11 cellular contexts compared by ENCODE assay signal in the genomic region with DNA sequence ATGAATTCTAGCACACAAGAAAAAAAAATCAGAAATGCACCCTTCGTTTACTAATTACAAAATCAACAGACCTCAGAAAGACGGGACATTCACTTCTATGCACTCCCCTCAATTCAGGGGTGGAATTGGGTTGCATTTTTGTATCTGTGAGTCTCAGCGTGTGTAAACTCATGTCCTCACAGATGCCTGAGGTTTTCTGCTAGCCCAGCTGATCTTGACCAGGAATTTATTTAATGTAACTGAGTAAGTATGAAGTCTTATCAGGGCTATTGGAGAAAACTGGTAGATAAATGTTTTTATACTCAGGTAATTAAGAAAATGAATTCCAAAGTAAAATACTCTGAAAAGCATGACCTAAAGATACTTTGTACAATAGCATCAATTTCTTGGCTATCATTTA.
DNase-seq lines count a peak whose midpoint lies in the region; ATAC-seq and TF ChIP-seq lines count a peak whose summit lies in the region.
"Had no signal": no experiment of that assay in that cellular context is flagged by ENCODE, and none has a peak within 500 bp of the region (broad histone marks: within the 10 kb centered on the region; RNA-seq: fewer than 3 reads in every experiment).

No MANE protein-coding gene starts in this region.

- DNase-seq in EH (ENCODE audit: low read depth), result peak; percentile 85
- DNase-seq in PC-9, result peak in 1 of 2 experiments; percentile 60
- DNase-seq in CD1c-positive myeloid dendritic cell (ENCODE audit: extremely low spot score), result no peak
- no peak for DNase-seq in dermis blood vessel endothelial cell
- DNase-seq: amygdala, NCI-H2171, posterior cingulate gyrus had no signal

- H3K27me3 Mint-ChIP-seq in dendritic cell treated with granulocyte-macrophage colony-stimulating factor and Interleukin-4, amounts not matched to agents 40 ng/mL and 50 ng/mL, for 4 days, result no peaks in the 10 kb centered on the region

- H3K27me3 ChIP-seq in PC-9 (ENCODE audit: insufficient read depth, low read depth) (no peaks in the 10 kb centered on the region), skeletal muscle satellite cell (ENCODE audit: control insufficient read depth, insufficient read depth, low read length) (no peaks in the 10 kb centered on the region)

- no peak overlapping the region for H2AFZ ChIP-seq in PC-9

- H3K27ac Mint-ChIP-seq in dendritic cell treated with granulocyte-macrophage colony-stimulating factor and Interleukin-4, amounts not matched to agents 40 ng/mL and 50 ng/mL, for 4 days, result no peak overlapping the region

- no TSS peak for BruUV-seq in PC-9 (replicated peaks; lab: Mats Ljungman, UMichigan)

- H3K4me3 Mint-ChIP-seq in dendritic cell treated with granulocyte-macrophage colony-stimulating factor and Interleukin-4, amounts not matched to agents 40 ng/mL and 50 ng/mL, for 4 days, result peak overlapping the region; percentile 40

- H3K9me3 Mint-ChIP-seq in dendritic cell treated with granulocyte-macrophage colony-stimulating factor and Interleukin-4, amounts not matched to agents 40 ng/mL and 50 ng/mL, for 4 days, result no peaks in the 10 kb centered on the region

- no peaks in the 10 kb centered on the region for H3K9me2 ChIP-seq in PC-9 (ENCODE audit: insufficient read depth)

- H4K20me1 ChIP-seq in PC-9 (ENCODE audit: insufficient read depth), result peaks cover 20% of the 10 kb centered on the region; the same call in 1 of the 2 replicates

- H3K9ac ChIP-seq in skeletal muscle satellite cell (ENCODE audit: low read depth, low read length), result peak overlapping the region; percentile 69

- H3K4me1 Mint-ChIP-seq in dendritic cell treated with granulocyte-macrophage colony-stimulating factor and Interleukin-4, amounts not matched to agents 40 ng/mL and 50 ng/mL, for 4 days (ENCODE audit: low read depth), result peaks cover 30% of the 10 kb centered on the region

- H3K4me3 ChIP-seq in PC-9 (peak overlapping the region; percentile 97; the same call in 1 of the 2 replicates), skeletal muscle satellite cell (ENCODE audit: low read length) (peak overlapping the region; percentile 42)

- H3F3A ChIP-seq in PC-9 (ENCODE audit: insufficient read depth, low read depth), result peaks cover 72% of the 10 kb centered on the region

- ATAC-seq in GM21367 (IDR thresholded peaks at IDR 0.05; ENCODE audit: unreplicated experiment), result no peak
- no peak for ATAC-seq in HG02759 (IDR thresholded peaks at IDR 0.05; ENCODE audit: unreplicated experiment)

- H3K36me3 Mint-ChIP-seq in dendritic cell treated with granulocyte-macrophage colony-stimulating factor and Interleukin-4, amounts not matched to agents 40 ng/mL and 50 ng/mL, for 4 days (ENCODE audit: low read depth), result peaks cover 96% of the 10 kb centered on the region

- H3K9me3 ChIP-seq in PC-9 (ENCODE audit: insufficient read depth, low read depth) (no peaks in the 10 kb centered on the region), skeletal muscle satellite cell (replicated peaks; ENCODE audit: low read length) (no peaks in the 10 kb centered on the region)

- H3K4me1 ChIP-seq in PC-9 (replicated peaks; ENCODE audit: insufficient read depth) (peaks cover 74% of the 10 kb centered on the region), skeletal muscle satellite cell (ENCODE audit: control insufficient read depth, insufficient read depth, low read length) (peaks cover 61% of the 10 kb centered on the region)

- CTCF ChIA-PET in PC-9 (lab: Charles Lee), result no interaction called here

- peak overlapping the region; percentile 86 for H3K4me2 ChIP-seq in PC-9
- peak overlapping the region; percentile 72 for H3K4me2 ChIP-seq in skeletal muscle satellite cell (ENCODE audit: low read length)

- H3K36me3 ChIP-seq in PC-9 (ENCODE audit: low read depth) (peaks cover 50% of the 10 kb centered on the region), skeletal muscle satellite cell (ENCODE audit: insufficient read depth, low read length) (peaks cover 62% of the 10 kb centered on the region)

- H3K79me2 ChIP-seq in PC-9 (ENCODE audit: low read depth), result peaks cover 96% of the 10 kb centered on the region

- no peak for TF ChIP-seq CTCF in PC-9 (conservative IDR thresholded peaks at IDR 0.05)

- POLR2A ChIA-PET in PC-9 (lab: Charles Lee; ENCODE audit: unreplicated experiment), result interaction anchor here (0.6 to 0.7 kb wide), 3 partner anchors 17 to 191 kb away, joined by 3 to 10 read pairs (median 5); no protein-coding TSS in a partner anchor

- peak overlapping the region; percentile 99 for H3K27ac ChIP-seq in PC-9

- intact Hi-C loops in PC-9 (cut with micrococcal nuclease; ENCODE audit: unreplicated experiment), result loop anchor here (5.0 kb wide), 1 partner anchor 74 kb away; no protein-coding TSS in a partner anchor
- intact Hi-C loops in dendritic cell treated with granulocyte-macrophage colony-stimulating factor and Interleukin-4, amounts not matched to agents 40 ng/mL and 50 ng/mL, for 4 days (cut with micrococcal nuclease), result loop anchor here (5.0 kb wide), 2 partner anchors 79 to 134 kb away; no protein-coding TSS in a partner anchor
